Comparison of ENCODE assay signal across 14 cellular contexts in the genomic region with DNA sequence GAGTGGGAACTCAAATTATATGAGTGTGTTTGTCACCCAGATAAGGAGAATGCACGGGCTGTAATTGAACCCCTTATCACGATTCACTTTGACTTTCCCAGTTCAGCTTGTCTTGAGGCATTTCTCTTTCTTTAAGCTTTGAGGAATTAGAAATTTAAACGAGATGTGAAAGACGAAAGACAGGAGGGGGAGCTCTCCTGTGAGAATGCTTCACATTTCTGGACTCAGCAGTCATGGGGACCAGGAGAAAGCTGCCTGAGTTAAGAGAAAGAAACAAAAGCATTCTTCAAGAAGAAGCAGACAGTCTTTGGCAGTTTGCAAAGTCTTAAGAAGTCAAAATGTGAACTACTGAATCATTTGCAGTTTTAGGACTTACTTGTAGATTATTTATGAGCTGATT.
DNase-seq lines count a peak whose midpoint lies in the region; ATAC-seq, FAIRE-seq and TF ChIP-seq lines count a peak whose summit lies in the region.
"Had no signal": no experiment of that assay in that cellular context is flagged by ENCODE, and none has a peak within 500 bp of the region (broad histone marks: within the 10 kb centered on the region; RNA-seq: fewer than 3 reads in every experiment).

No MANE protein-coding gene starts in this region.

- H3K9me3 Mint-ChIP-seq in neural progenitor cell: no peaks in the 10 kb centered on the region
- H3K9me3 Mint-ChIP-seq in activated naive CD4-positive, alpha-beta T cell treated with anti-CD3 and anti-CD28 coated beads, Interleukin-2, amount 50 U/mL, for 72 hours: no peaks in the 10 kb centered on the region

- H3K36me3 Mint-ChIP-seq in neural progenitor cell: no peaks in the 10 kb centered on the region
- no peaks in the 10 kb centered on the region for H3K36me3 Mint-ChIP-seq in activated naive CD4-positive, alpha-beta T cell treated with anti-CD3 and anti-CD28 coated beads, Interleukin-2, amount 50 U/mL, for 72 hours

- H3K4me3 Mint-ChIP-seq in neural progenitor cell: no peak overlapping the region

- H3K9me3 ChIP-seq in neural progenitor cell (ENCODE audit: low read depth) (no peaks in the 10 kb centered on the region), sigmoid colon (no peaks in the 10 kb centered on the region)
- H3K9me3 ChIP-seq: neutrophil, upper lobe of right lung had no signal

- H3K4me1 Mint-ChIP-seq in neural progenitor cell: peaks cover 23% of the 10 kb centered on the region

- no peaks in the 10 kb centered on the region for H4K20me1 ChIP-seq in neural progenitor cell (ENCODE audit: low read depth)

- H2AFZ ChIP-seq in neural progenitor cell (replicated peaks): no peak overlapping the region

- no peak for DNase-seq in D721Med (ENCODE audit: insufficient read length, low spot score)
- peak; percentile 18 for DNase-seq in NCI-H226
- DNase-seq in fibroblast of gingiva (ENCODE audit: low read depth): peak; percentile 32
- DNase-seq in neural progenitor cell (ENCODE audit: low spot score): peak; percentile 74
- no peak for DNase-seq in activated naive CD4-positive, alpha-beta T cell treated with anti-CD3 and anti-CD28 coated beads, Interleukin-2, amount 50 U/mL, for 72 hours (ENCODE audit: low spot score in 2 of 2)
- no peak for DNase-seq in sigmoid colon
- DNase-seq in SK-N-DZ (ENCODE audit: low spot score): no peak
- DNase-seq: activated CD8-positive, alpha-beta memory T cell treated with anti-CD3 and anti-CD28 coated beads, Interleukin-2, amount 50 U/mL, for 4 hours; NCI-H524; T-helper 2 cell; upper lobe of right lung had no signal

- no peak for TF ChIP-seq POLR2A in sigmoid colon (IDR thresholded peaks at IDR 0.05)

- H3F3A ChIP-seq in neural progenitor cell (ENCODE audit: low read depth): no peaks in the 10 kb centered on the region

- peak overlapping the region; percentile 65 for H3K27ac Mint-ChIP-seq in neural progenitor cell
- H3K27ac Mint-ChIP-seq in activated naive CD4-positive, alpha-beta T cell treated with anti-CD3 and anti-CD28 coated beads, Interleukin-2, amount 50 U/mL, for 72 hours: no peak overlapping the region

- peaks cover 14% of the 10 kb centered on the region for H3K4me1 ChIP-seq in neural progenitor cell
- H3K4me1 ChIP-seq in sigmoid colon: no peaks in the 10 kb centered on the region
- H3K4me1 ChIP-seq: upper lobe of right lung had no signal

- H3K27me3 ChIP-seq in neural progenitor cell: no peaks in the 10 kb centered on the region
- H3K27me3 ChIP-seq in sigmoid colon: no peaks in the 10 kb centered on the region
- H3K27me3 ChIP-seq: neutrophil, upper lobe of right lung had no signal

- no peak overlapping the region for H3K9ac ChIP-seq in neural progenitor cell

- no peak overlapping the region for H3K4me3 ChIP-seq in neural progenitor cell
- no peak overlapping the region for H3K4me3 ChIP-seq in sigmoid colon
- H3K4me3 ChIP-seq: upper lobe of right lung had no signal

- WGBS in sigmoid colon, 2 donors: 44 to 58% methylated on average over 4 of the region's 4 CpGs

- H3K79me2 ChIP-seq in neural progenitor cell (ENCODE audit: low read depth): no peaks in the 10 kb centered on the region

- no peak for TF ChIP-seq EP300 in sigmoid colon (IDR thresholded peaks at IDR 0.05)

- H3K36me3 ChIP-seq in neural progenitor cell: no peaks in the 10 kb centered on the region
- no peaks in the 10 kb centered on the region for H3K36me3 ChIP-seq in sigmoid colon
- H3K36me3 ChIP-seq: neutrophil, upper lobe of right lung had no signal

- FAIRE-seq in D721Med (lab: Jason Lieb, UNC): no peak
- FAIRE-seq: HepG2 had no signal

- peak overlapping the region; percentile 39 for H3K4me2 ChIP-seq in neural progenitor cell

- H3K27ac ChIP-seq in neural progenitor cell: no peak overlapping the region
- H3K27ac ChIP-seq in sigmoid colon: no peak overlapping the region
- H3K27ac ChIP-seq: neutrophil, upper lobe of right lung had no signal

- no peaks in the 10 kb centered on the region for H3K27me3 Mint-ChIP-seq in neural progenitor cell (ENCODE audit: insufficient read depth, low read depth)

- TF ChIP-seq CTCF in D721Med (IDR thresholded peaks at IDR 0.05; ENCODE audit: insufficient read depth, missing control alignments) (peak; percentile 4), neural progenitor cell (IDR thresholded peaks at IDR 0.05) (peak; percentile 44), sigmoid colon (IDR thresholded peaks at IDR 0.05) (no peak)

- intact Hi-C loops in sigmoid colon (cut with DNase I): no loop called here

- no peak for ATAC-seq in activated naive CD4-positive, alpha-beta T cell treated with anti-CD3 and anti-CD28 coated beads, Interleukin-2, amount 50 U/mL, for 72 hours
- no peak for ATAC-seq in HG03196 (IDR thresholded peaks at IDR 0.05; ENCODE audit: unreplicated experiment)
- ATAC-seq: HepG2, upper lobe of right lung had no signal

Comparison
In these comparisons a context has a peak if more than half of its experiments do, and no peak if none do; other contexts are left out.
1. DNase-seq: peak in NCI-H226 (single experiment), fibroblast of gingiva (single experiment) and neural progenitor cell (single experiment); none in D721Med (single experiment), activated naive CD4-positive, alpha-beta T cell treated with anti-CD3 and anti-CD28 coated beads, Interleukin-2, amount 50 U/mL, for 72 hours (0 of 2), sigmoid colon (single experiment) and SK-N-DZ (single experiment).
2. CTCF ChIP-seq: peak in D721Med (single experiment) and neural progenitor cell (single experiment); none in sigmoid colon (0 of 4).